In genomic region chr3:191409791-191410359, GRCh38 we compare ENCODE assay signal across 22 cellular contexts. TPM values are rescaled to one million over a fixed set of nuclear protein-coding genes. Genes with fewer than 3 reads are reported as not detected.
DNase-seq lines count a peak whose midpoint lies in the region; ATAC-seq, FAIRE-seq and TF ChIP-seq lines count a peak whose summit lies in the region.
"Had no signal": no experiment of that assay in that cellular context is flagged by ENCODE, and none has a peak within 500 bp of the region (broad histone marks: within the 10 kb centered on the region; RNA-seq: fewer than 3 reads in every experiment).

No MANE protein-coding gene starts in this region.

- WGBS in K562 (ENCODE audit: insufficient coverage, low coverage, missing lambda C conversion rate): 3% methylated on average over 3 of the region's 3 CpGs

- H3K9me1 ChIP-seq in K562 (ENCODE audit: control insufficient read depth, insufficient read depth, low read length): no peaks in the 10 kb centered on the region

- H4K20me1 ChIP-seq in K562 (replicated peaks; ENCODE audit: control insufficient read depth, insufficient read depth, low read length): no peaks in the 10 kb centered on the region

- H3K36me3 Mint-ChIP-seq in WTC11: peaks cover 26% of the 10 kb centered on the region
- no peaks in the 10 kb centered on the region for H3K36me3 Mint-ChIP-seq in MCF 10A (ENCODE audit: insufficient read depth, unreplicated experiment)
- H3K36me3 Mint-ChIP-seq: CD4-positive, alpha-beta memory T cell had no signal

- CTCF ChIA-PET in WTC11 (lab: Charles Lee) (no interaction called here), K562 (lab: Yijun Ruan, JAX; ENCODE audit: low intra/inter-chr PET ratio) (no interaction called here), MCF 10A (lab: Yijun Ruan, JAX) (interaction anchor here (0.6 kb wide), 1 partner anchor 525 kb away, joined by 3 read pairs; no protein-coding TSS in a partner anchor)

- intact Hi-C loops in K562 (cut with micrococcal nuclease): loop anchor here (10.0 kb wide), 1 partner anchor 625 kb away; no protein-coding TSS in a partner anchor
- intact Hi-C loops in MCF 10A (cut with micrococcal nuclease): loop anchor here (10.0 kb wide), 2 partner anchors 775 to 925 kb away; no protein-coding TSS in a partner anchor

- H3K9ac ChIP-seq in K562 (ENCODE audit: insufficient read depth in 1 of 2, low read depth in 2 of 2, low read length in 2 of 2): no peak overlapping the region

- DNase-seq in H54 (ENCODE audit: insufficient read length, low spot score) (no peak), WTC11 (ENCODE audit: low spot score) (no peak), K562 (ENCODE audit: extremely low read depth in 1 of 4, low spot score in 3 of 4) (no peak), SKM-1 (lab: John Stamatoyannopoulos, UW; ENCODE audit: unreplicated experiment) (no peak), MCF 10A (ENCODE audit: unreplicated experiment) (no peak)
- DNase-seq: C1 segment of cervical spinal cord; Calu3; CD4-positive, alpha-beta memory T cell; COR-L47; DMS53; DMS79 treated with DMSO at 0.1 percent for 48 hours; GF-D8; GOT3; H7; HCEC 1CT had no signal

- POLR2A ChIA-PET in WTC11 (lab: Charles Lee) (no interaction called here), K562 (lab: Yijun Ruan, JAX) (no interaction called here), MCF 10A (lab: Yijun Ruan, JAX) (no interaction called here)

- peaks cover 9% of the 10 kb centered on the region for H3K4me1 Mint-ChIP-seq in WTC11
- peaks cover 7% of the 10 kb centered on the region for H3K4me1 Mint-ChIP-seq in MCF 10A (ENCODE audit: insufficient read depth, unreplicated experiment)
- H3K4me1 Mint-ChIP-seq: CD4-positive, alpha-beta memory T cell had no signal

- H3K9me3 Mint-ChIP-seq in WTC11: peaks cover 48% of the 10 kb centered on the region
- peaks cover 14% of the 10 kb centered on the region for H3K9me3 Mint-ChIP-seq in MCF 10A (ENCODE audit: unreplicated experiment)

- FAIRE-seq in H54 (lab: Jason Lieb, UNC) (peak; percentile 43), K562 (lab: Jason Lieb, UNC) (no peak)
- FAIRE-seq: GM19239 had no signal

- H3K27ac Mint-ChIP-seq in WTC11 (no peak overlapping the region), MCF 10A (ENCODE audit: low read depth, unreplicated experiment) (no peak overlapping the region)
- H3K27ac Mint-ChIP-seq: CD4-positive, alpha-beta memory T cell had no signal

- TF ChIP-seq RAD21 in K562 (CRISPR knock-in tag; conservative IDR thresholded peaks at IDR 0.05 in 1 of 2, IDR thresholded peaks at IDR 0.05 in 1 of 2): 0 out of 4 replicates have a peak, but pooled peaks of 1 of the 2 experiments have one; percentile 4

- no peaks in the 10 kb centered on the region for H3K27me3 ChIP-seq in K562 (ENCODE audit: control insufficient read depth in 2 of 2, insufficient read depth in 2 of 2, low read length in 2 of 2)

- no peaks in the 10 kb centered on the region for H3K27me3 Mint-ChIP-seq in WTC11 (ENCODE audit: low read depth)
- H3K27me3 Mint-ChIP-seq in MCF 10A (ENCODE audit: insufficient read depth, unreplicated experiment): no peaks in the 10 kb centered on the region

- ATAC-seq in WTC11: no peak
- ATAC-seq in K562: no peak
- ATAC-seq in GM21447 (IDR thresholded peaks at IDR 0.05; ENCODE audit: unreplicated experiment): no peak

- H3K27ac ChIP-seq in K562 (ENCODE audit: extremely low read depth, low read depth, low read length): no peak overlapping the region

- TF ChIP-seq EP300 in K562 (IDR thresholded peaks at IDR 0.05; ENCODE audit: low read length): no peak

- no peak for TF ChIP-seq POLR2A in H54 (IDR thresholded peaks at IDR 0.05; ENCODE audit: low read depth, low read length)
- no peak for TF ChIP-seq POLR2A in K562 (conservative IDR thresholded peaks at IDR 0.05)

- H2AFZ ChIP-seq in K562 (ENCODE audit: low read depth, low read length): no peak overlapping the region

- TF ChIP-seq CTCF in WTC11 (IDR thresholded peaks at IDR 0.05) (no peak), K562 (IDR thresholded peaks at IDR 0.05 in 2 of 3, conservative IDR thresholded peaks at IDR 0.05 in 1 of 3; ENCODE audit: insufficient read depth in 2 of 3, low read depth in 1 of 3, low read length in 3 of 3) (no peak), MCF 10A (IDR thresholded peaks at IDR 0.05; ENCODE audit: unreplicated experiment) (no peak)

- H3K4me3 Mint-ChIP-seq in WTC11 (no peak overlapping the region), MCF 10A (ENCODE audit: unreplicated experiment) (no peak overlapping the region)
- H3K4me3 Mint-ChIP-seq: CD4-positive, alpha-beta memory T cell had no signal

- H3K4me1 ChIP-seq in K562 (replicated peaks in 1 of 2; ENCODE audit: control insufficient read depth in 2 of 2, insufficient read depth in 2 of 2, low read length in 2 of 2): no peaks in the 10 kb centered on the region; a peak in 1 of 5 replicates

- H3K36me3 ChIP-seq in K562 (ENCODE audit: control insufficient read depth, insufficient read depth, low read length): no peaks in the 10 kb centered on the region

- H3K9me3 ChIP-seq in K562 (replicated peaks; ENCODE audit: control insufficient read depth, insufficient read depth, low read depth, low read length): 0 out of 2 replicates have a peak, but pooled peaks cover 2% of the 10 kb centered on the region

- no peak overlapping the region for H3K4me3 ChIP-seq in K562

- H3K79me2 ChIP-seq in K562 (ENCODE audit: control insufficient read depth, insufficient read depth, low read length): no peaks in the 10 kb centered on the region

- no peak overlapping the region for H3K4me2 ChIP-seq in K562 (ENCODE audit: insufficient read depth, low read length)

- in situ Hi-C loops in K562 (cut with MboI): loop anchor here (10.0 kb wide), 1 partner anchor 1035 kb away; no protein-coding TSS in a partner anchor

- BruUV-seq in K562 (replicated peaks; lab: Mats Ljungman, UMichigan) (no TSS peak), MCF 10A (replicated peaks; lab: Mats Ljungman, UMichigan) (no TSS peak)

TF ChIP-seq in WTC11, 78 proteins besides CTCF, POLR2A, EP300 and RAD21:
- TF ChIP-seq ZNF317 (CRISPR knock-in tag; IDR thresholded peaks at IDR 0.05; ENCODE audit: borderline replicate concordance, low read depth): peak; percentile 88
- no peak for TF ChIP-seq NFATC4 (CRISPR knock-in tag; IDR thresholded peaks at IDR 0.05)

TF ChIP-seq in K562, 482 proteins besides CTCF, POLR2A, EP300 and RAD21:
- peak; percentile 58; the same call in 1 of the 2 replicates for TF ChIP-seq CBX5 (IDR thresholded peaks at IDR 0.05; ENCODE audit: borderline replicate concordance, low read depth)
- no peak for TF ChIP-seq ZKSCAN1 (IDR thresholded peaks at IDR 0.05; ENCODE audit: low read depth, low read length)
- no peak for TF ChIP-seq ZNF3 (CRISPR knock-in tag; IDR thresholded peaks at IDR 0.05)
- no peak for TF ChIP-seq CHD1 (IDR thresholded peaks at IDR 0.05; ENCODE audit: low read length)
- no peak for TF ChIP-seq ZNF668 (CRISPR knock-in tag; IDR thresholded peaks at IDR 0.05)
- peak; percentile 63; the same call in 1 of the 2 replicates for TF ChIP-seq TRIM28 (IDR thresholded peaks at IDR 0.05)
- no peak for TF ChIP-seq EGR1 (conservative IDR thresholded peaks at IDR 0.05)
- peak in 1 of 2 experiments; percentile 86; a peak in 2 of 3 replicates for TF ChIP-seq CBX3 (IDR thresholded peaks at IDR 0.05; ENCODE audit: borderline replicate concordance in 1 of 2, low read length in 2 of 2)
- no peak for TF ChIP-seq ZNF644 (tag; IDR thresholded peaks at IDR 0.05; ENCODE audit: low read depth)
- TF ChIP-seq ZNF134 (CRISPR knock-in tag; conservative IDR thresholded peaks at IDR 0.05): no peak
- TF ChIP-seq NR2C2 (CRISPR knock-in tag; IDR thresholded peaks at IDR 0.05): no peak
- no peak for TF ChIP-seq NR2C2 (tag; IDR thresholded peaks at IDR 0.05)

RNA-seq across cellular contexts. Expression of gene PYDC2, which starts 51.1 kb away (rescaled TPM):
- not detected in 3 replicates for total RNA-seq in WTC11 (2021)
- 13.5 and 30.4 TPM in 2 replicates for total RNA-seq in K562 (2011; cell fraction: chromatin; rRNA removed; ENCODE audit: low replicate concordance)
- total RNA-seq in K562 (2011; cell fraction: nucleolus; rRNA removed): 4.0 and 12.2 TPM in 2 replicates
- 22.3 and 38.9 TPM in 2 replicates for total RNA-seq in K562 (2011; cell fraction: nucleoplasm; rRNA removed)
- total RNA-seq in K562 (2014; rRNA removed): 1.7 and 7.6 TPM in 2 replicates
- 3.5 and 4.0 TPM in 2 replicates for total RNA-seq in K562 (2014; rRNA removed; fragmentation: Illumina TruSeq; extraction: Trizol)
- total RNA-seq in K562 (2015; rRNA removed; fragmentation: Illumina TruSeq; extraction: Trizol): 2.8 and 5.0 TPM in 2 replicates
- total RNA-seq in K562 (2021): 2.0 and 5.2 TPM in 2 replicates
- not detected in 2 replicates for polyA plus RNA-seq in K562 (2011; rRNA removed)
- polyA plus RNA-seq in K562 (2011; cell fraction: cytosol; rRNA removed): not detected in 2 replicates
- polyA plus RNA-seq in K562 (2011; cell fraction: nucleus; rRNA removed): 3.7 and 3.8 TPM in 2 replicates
- not detected in 2 replicates for polyA plus RNA-seq in K562 (2012)
- not detected in 2 replicates for polyA plus RNA-seq in K562 (2014; fragmentation: Illumina TruSeq; extraction: Trizol)
- not detected for polyA plus RNA-seq in K562 (2014; fragmentation: Nextera tagmentation; extraction: Ambion mirVana)
- polyA plus RNA-seq in K562 (2014; rRNA removed): not detected in 2 replicates
- 10.7 and 20.7 TPM in 2 replicates for polyA minus RNA-seq in K562 (2011; rRNA and poly(A)+ RNA removed)
- polyA minus RNA-seq in K562 (2011; cell fraction: cytosol; rRNA and poly(A)+ RNA removed): not detected in 2 replicates
- polyA minus RNA-seq in K562 (2011; cell fraction: nucleus; rRNA and poly(A)+ RNA removed): 23.8 and 26.5 TPM in 2 replicates
- not detected in 2 replicates for total RNA-seq in MCF 10A (2022)
- total RNA-seq: A172; A673; Calu3; CD4-positive, alpha-beta memory T cell; Daoy; G401; H7 had no signal
- polyA plus RNA-seq: BJ; CD4-positive, alpha-beta memory T cell had no signal
